ENCODE assay signal across 8 cellular contexts in genomic region chr11:16986434-16987204, GRCh38. TPM values are rescaled to one million over a fixed set of nuclear protein-coding genes. Genes with fewer than 3 reads are reported as not detected.
DNase-seq lines count a peak whose midpoint lies in the region; ATAC-seq and TF ChIP-seq lines count a peak whose summit lies in the region.

No MANE protein-coding gene starts in this region.

- no peaks in the 10 kb centered on the region for H3K27me3 Mint-ChIP-seq in activated naive CD8-positive, alpha-beta T cell treated with anti-CD3 and anti-CD28 coated beads, Interleukin-2, amount 10 ng/mL, durations not matched to agents 7 days and 5 days
- no peaks in the 10 kb centered on the region for H3K27me3 Mint-ChIP-seq in progenitor cell of endocrine pancreas

- peak overlapping the region; percentile 73 for H3K4me3 Mint-ChIP-seq in activated naive CD8-positive, alpha-beta T cell treated with anti-CD3 and anti-CD28 coated beads, Interleukin-2, amount 10 ng/mL, durations not matched to agents 7 days and 5 days
- no peak overlapping the region for H3K4me3 Mint-ChIP-seq in progenitor cell of endocrine pancreas (ENCODE audit: low read depth)

- POLR2A ChIA-PET in activated naive CD8-positive, alpha-beta T cell treated with anti-CD3 and anti-CD28 coated beads, Interleukin-2, amount 10 ng/mL, durations not matched to agents 7 days and 5 days (lab: Charles Lee), result interaction anchor here (1.1 kb wide), 1 partner anchor 91 kb away, joined by 5 read pairs; the partner anchor contains the start of gene RPS13

- H3K36me3 Mint-ChIP-seq in activated naive CD8-positive, alpha-beta T cell treated with anti-CD3 and anti-CD28 coated beads, Interleukin-2, amount 10 ng/mL, durations not matched to agents 7 days and 5 days, result no peaks in the 10 kb centered on the region
- peaks cover 6% of the 10 kb centered on the region for H3K36me3 Mint-ChIP-seq in progenitor cell of endocrine pancreas (ENCODE audit: insufficient read depth)

- no peaks in the 10 kb centered on the region for H3K9me3 Mint-ChIP-seq in activated naive CD8-positive, alpha-beta T cell treated with anti-CD3 and anti-CD28 coated beads, Interleukin-2, amount 10 ng/mL, durations not matched to agents 7 days and 5 days
- H3K9me3 Mint-ChIP-seq in progenitor cell of endocrine pancreas (ENCODE audit: low read depth), result no peaks in the 10 kb centered on the region

- DNase-seq in NCI-H1105 treated with DMSO at 0.1 percent for 48 hours (lab: John Stamatoyannopoulos, UW) (peak; percentile 20), NCI-H1105 (lab: John Stamatoyannopoulos, UW) (no peak), NOMO-1 treated with dmso at 0.1 percent for 144 hours (lab: John Stamatoyannopoulos, UW; ENCODE audit: unreplicated experiment) (peak; percentile 10), progenitor cell of endocrine pancreas (ENCODE audit: low spot score, unreplicated experiment) (no peak), SHP77 (lab: John Stamatoyannopoulos, UW) (no peak), dedifferentiated amniotic fluid mesenchymal stem cell (ENCODE audit: extremely low spot score) (no peak)
- DNase-seq in activated naive CD8-positive, alpha-beta T cell treated with anti-CD3 and anti-CD28 coated beads, Interleukin-2, amount 10 ng/mL, durations not matched to agents 7 days and 5 days, result peak; percentile 58

- peak; percentile 94 for ATAC-seq in HG02763 (IDR thresholded peaks at IDR 0.05; ENCODE audit: unreplicated experiment)
- ATAC-seq in activated naive CD8-positive, alpha-beta T cell treated with anti-CD3 and anti-CD28 coated beads, Interleukin-2, amount 10 ng/mL, durations not matched to agents 7 days and 5 days (ENCODE audit: low read depth), result peak; percentile 93

- peaks cover 22% of the 10 kb centered on the region for H3K4me1 Mint-ChIP-seq in activated naive CD8-positive, alpha-beta T cell treated with anti-CD3 and anti-CD28 coated beads, Interleukin-2, amount 10 ng/mL, durations not matched to agents 7 days and 5 days
- peaks cover 56% of the 10 kb centered on the region for H3K4me1 Mint-ChIP-seq in progenitor cell of endocrine pancreas (ENCODE audit: low read depth)

- TF ChIP-seq CTCF in progenitor cell of endocrine pancreas (IDR thresholded peaks at IDR 0.05; ENCODE audit: unreplicated experiment), result peak; percentile 10

- H3K27ac Mint-ChIP-seq in activated naive CD8-positive, alpha-beta T cell treated with anti-CD3 and anti-CD28 coated beads, Interleukin-2, amount 10 ng/mL, durations not matched to agents 7 days and 5 days, result peak overlapping the region; percentile 81
- peak overlapping the region; percentile 94 for H3K27ac Mint-ChIP-seq in progenitor cell of endocrine pancreas

RNA-seq across cellular contexts. Expression of gene PLEKHA7, which starts 27.6 kb away (rescaled TPM):
- 1 to 10 TPM; 1.2 to 2.0 TPM for total RNA-seq in activated naive CD8-positive, alpha-beta T cell treated with anti-CD3 and anti-CD28 coated beads, Interleukin-2, amount 10 ng/mL, durations not matched to agents 7 days and 5 days
- total RNA-seq in progenitor cell of endocrine pancreas, result 77.1 and 78.7 TPM in 2 replicates

Comparison
In these comparisons a context has a peak if more than half of its experiments do, and no peak if none do; other contexts are left out.
1. DNase-seq: peak in NCI-H1105 treated with DMSO at 0.1 percent for 48 hours (single experiment), NOMO-1 treated with dmso at 0.1 percent for 144 hours (single experiment) and activated naive CD8-positive, alpha-beta T cell treated with anti-CD3 and anti-CD28 coated beads, Interleukin-2, amount 10 ng/mL, durations not matched to agents 7 days and 5 days (single experiment); none in NCI-H1105 (single experiment), progenitor cell of endocrine pancreas (single experiment), SHP77 (0 of 2) and dedifferentiated amniotic fluid mesenchymal stem cell (single experiment).
2. RNA of gene PLEKHA7, which starts 27.6 kb away (total RNA-seq): 77.1 to 78.7 TPM in progenitor cell of endocrine pancreas; 1.2 to 2.0 TPM in activated naive CD8-positive, alpha-beta T cell treated with anti-CD3 and anti-CD28 coated beads, Interleukin-2, amount 10 ng/mL, durations not matched to agents 7 days and 5 days; every median in the first group is over 10 times any median in the second.